Comparison of ENCODE assay signal across 8 cellular contexts in genomic region chr11:47979378-47980092, GRCh38.
DNase-seq lines count a peak whose midpoint lies in the region; TF ChIP-seq lines count a peak whose summit lies in the region.

No MANE protein-coding gene starts in this region.

- H3K4me2 ChIP-seq in MM.1S (ENCODE audit: low read depth, low read length), result no peak overlapping the region

- H3K27ac ChIP-seq in MM.1S (ENCODE audit: low read length), result no peak overlapping the region

- TF ChIP-seq POLR2A in erythroblast (IDR thresholded peaks at IDR 0.05; ENCODE audit: low read length), result no peak

- no peaks in the 10 kb centered on the region for H4K20me1 ChIP-seq in MM.1S (ENCODE audit: insufficient read depth, low read length)

- peaks cover 16% of the 10 kb centered on the region for H3K4me1 Mint-ChIP-seq in nephron

- H3K4me1 ChIP-seq in MM.1S (ENCODE audit: low read length), result peaks cover 3% of the 10 kb centered on the region; the same call in 1 of the 2 replicates

- peak overlapping the region; percentile 67 to 76 (median 76) for H3K4me3 Mint-ChIP-seq in nephron

- no peaks in the 10 kb centered on the region for H3K9me3 ChIP-seq in MM.1S (replicated peaks; ENCODE audit: insufficient read depth, low read length)

- H3K27me3 ChIP-seq in MM.1S (replicated peaks; ENCODE audit: insufficient read depth, low read length), result peaks cover 7% of the 10 kb centered on the region; the same call in 1 of the 2 replicates

- no peak overlapping the region for H2AFZ ChIP-seq in MM.1S (ENCODE audit: low read length)

- DNase-seq in GM10266 (ENCODE audit: extremely low spot score) (peak; percentile 29), NCI-H510A treated with DMSO at 0.1 percent for 48 hours (lab: John Stamatoyannopoulos, UW) (peak; percentile 84), erythroblast (lab: John Stamatoyannopoulos, UW) (peak; percentile 30 to 48), SKM-1 treated with dmso at 0.1 percent for 144 hours (lab: John Stamatoyannopoulos, UW; ENCODE audit: unreplicated experiment) (no peak), MM.1S (no peak), DMS153 treated with DMSO at 0.1 percent for 48 hours (lab: John Stamatoyannopoulos, UW; ENCODE audit: unreplicated experiment) (no peak), NCI-H226 (no peak)

- peak overlapping the region; percentile 6 to 36 (median 21) for H3K27ac Mint-ChIP-seq in nephron

- no peaks in the 10 kb centered on the region for H3K9me2 ChIP-seq in MM.1S (replicated peaks; ENCODE audit: insufficient read depth, low read length)

- H3K9ac ChIP-seq in MM.1S (ENCODE audit: low read length), result no peak overlapping the region

- H3K27me3 Mint-ChIP-seq in nephron (ENCODE audit: low read depth), result peaks cover 14% of the 10 kb centered on the region

- no peaks in the 10 kb centered on the region for H3K36me3 Mint-ChIP-seq in nephron (ENCODE audit: low read depth)

- no peaks in the 10 kb centered on the region for H3K36me3 ChIP-seq in MM.1S (replicated peaks; ENCODE audit: insufficient read depth, low read length)

- H3F3A ChIP-seq in MM.1S (ENCODE audit: insufficient read depth, low read length), result no peaks in the 10 kb centered on the region

- H3K79me2 ChIP-seq in MM.1S (ENCODE audit: low read length), result no peaks in the 10 kb centered on the region

- H3K9me3 Mint-ChIP-seq in nephron, result no peaks in the 10 kb centered on the region

- H3K4me3 ChIP-seq in MM.1S (ENCODE audit: low read length), result no peak overlapping the region

- TF ChIP-seq CTCF in GM10266 (IDR thresholded peaks at IDR 0.05; ENCODE audit: control insufficient read depth, insufficient read depth, low read depth, missing control alignments) (no peak), nephron (IDR thresholded peaks at IDR 0.05; ENCODE audit: unreplicated experiment in 3 of 3) (no peak), MM.1S (IDR thresholded peaks at IDR 0.05; ENCODE audit: low read length) (no peak)

Comparison
In these comparisons a context has a peak if more than half of its experiments do, and no peak if none do; other contexts are left out.
1. DNase-seq: peak in GM10266 (single experiment), NCI-H510A treated with DMSO at 0.1 percent for 48 hours (single experiment) and erythroblast (2 of 2); none in SKM-1 treated with dmso at 0.1 percent for 144 hours (single experiment), MM.1S (single experiment), DMS153 treated with DMSO at 0.1 percent for 48 hours (single experiment) and NCI-H226 (single experiment).